Comparison of ENCODE assay signal across 21 cellular contexts in genomic region chr5:5145651-5146529, GRCh38. TPM values are rescaled to one million over a fixed set of nuclear protein-coding genes. Genes with fewer than 3 reads are reported as not detected.
A peak's percentile ranks its signal among the peaks of the same experiment; 100 is the strongest.
DNase-seq lines count a peak whose midpoint lies in the region; ATAC-seq, FAIRE-seq and TF ChIP-seq lines count a peak whose summit lies in the region.
"Had no signal": no experiment of that assay in that cellular context is flagged by ENCODE, and none has a peak within 500 bp of the region (broad histone marks: within the 10 kb centered on the region; RNA-seq: fewer than 3 reads in every experiment).

No MANE protein-coding gene starts in this region.

- CTCF ChIA-PET in HCT116 (lab: Charles Lee): interaction anchor here (1.1 kb wide), 1 partner anchor 273 kb away, joined by 4 read pairs; no protein-coding TSS in a partner anchor
- CTCF ChIA-PET in H1 (lab: Charles Lee; ENCODE audit: partially characterized antibody): interaction anchor here (0.5 to 3.8 kb wide), 3 partner anchors 273 to 1129 kb away, joined by 3 to 25 read pairs (median 3); no protein-coding TSS in a partner anchor

- H4K20me1 ChIP-seq in HCT116 (ENCODE audit: insufficient read depth): no peaks in the 10 kb centered on the region
- peaks cover 0 to 1% of the 10 kb centered on the region in 2 experiments for H4K20me1 ChIP-seq in H1 (replicated peaks in 1 of 2; ENCODE audit: control insufficient read depth in 1 of 2, insufficient read depth in 2 of 2, low read length in 2 of 2)

- H3K56ac ChIP-seq in H1 (replicated peaks; ENCODE audit: insufficient read length, low read depth, low read length): no peak overlapping the region

- H2BK5ac ChIP-seq in H1 (ENCODE audit: low read depth, low read length): peak overlapping the region; percentile 19; the same call in 1 of the 2 replicates

- H4K8ac ChIP-seq in H1 (ENCODE audit: extremely low read depth, insufficient read depth, low read length): no peak overlapping the region

- H3K9ac ChIP-seq in HCT116 (ENCODE audit: low read length) (peak overlapping the region; percentile 58), H1 (replicated peaks in 1 of 4; ENCODE audit: extremely low read depth in 1 of 4, low read depth in 3 of 4, low read length in 3 of 4) (no peak overlapping the region)

- BruUV-seq in HCT116 (replicated peaks; lab: Mats Ljungman, UMichigan): no TSS peak

- H2BK20ac ChIP-seq in H1 (ENCODE audit: low read length): no peak overlapping the region

- peak overlapping the region; percentile 39; the same call in 1 of the 2 replicates for H2BK12ac ChIP-seq in H1 (ENCODE audit: low read depth, low read length)

- FAIRE-seq in H1 (lab: Jason Lieb, UNC): no peak
- FAIRE-seq: endothelial cell of umbilical vein, islet of Langerhans had no signal

- peak; percentile 91 for ATAC-seq in HCT116
- ATAC-seq in HG03025 (IDR thresholded peaks at IDR 0.05; ENCODE audit: low FRiP score, unreplicated experiment): no peak
- ATAC-seq: stimulated activated naive CD8-positive, alpha-beta T cell treated with anti-CD3 and anti-CD28 coated beads, Interleukin-15, amount 100 ng/mL, for 72 hours had no signal

- no peak overlapping the region for H2BK15ac ChIP-seq in H1 (ENCODE audit: low read length)

- POLR2A ChIA-PET in HCT116 (lab: Charles Lee) (interaction anchor here (1.3 to 2.1 kb wide), 3 partner anchors 9 to 276 kb away, joined by 3 to 7 read pairs (median 3); partner anchors contain the start of gene ICE1), H1 (lab: Charles Lee; ENCODE audit: partially characterized antibody) (interaction anchor here (2.6 kb wide), 1 partner anchor 38 kb away, joined by 6 read pairs; no protein-coding TSS in a partner anchor)

- no peak overlapping the region for H3K23ac ChIP-seq in H1 (ENCODE audit: insufficient read length)

- DNase-seq in HCT116 (ENCODE audit: low read depth, low spot score) (peak; percentile 85), RPMI7951 (ENCODE audit: low read depth) (peak; percentile 89), H1 (ENCODE audit: low read depth in 1 of 2, low spot score in 2 of 2) (no peak), smooth muscle cell of the brain vasculature (ENCODE audit: low read depth, low spot score) (peak; percentile 15), GOT3 (lab: John Stamatoyannopoulos, UW) (no peak), OCI-M1 (lab: John Stamatoyannopoulos, UW) (no peak)
- DNase-seq: activated CD4-positive, alpha-beta T cell treated with anti-CD3 and anti-CD28 coated beads, Interleukin-2, amount 50 U/mL, for 1 hour; activated T-cell treated with anti-CD3 and anti-CD28 coated beads, Interleukin-2, amount 50 U/mL, for 24 hours; DMS79 treated with DMSO at 0.1 percent for 48 hours; NCI-H2029 treated with DMSO at 0.1 percent for 48 hours; NCI-H526 treated with DMSO at 0.1 percent for 48 hours; SIG-M5; stimulated activated CD4-positive, alpha-beta T cell treated with anti-CD3 and anti-CD28 coated beads, Interleukin-12 subunit alpha, Interleukin-12 subunit beta, amount 100 ng/mL, for 4 hours; stimulated activated naive CD8-positive, alpha-beta T cell treated with anti-CD3 and anti-CD28 coated beads, Interleukin-15, amount 100 ng/mL, for 72 hours had no signal

- peaks cover 11 to 28% of the 10 kb centered on the region in 2 experiments; a peak in 3 of 4 replicates for H3K4me1 ChIP-seq in HCT116 (ENCODE audit: control insufficient read depth in 1 of 2, insufficient read depth in 2 of 2, low read length in 2 of 2)
- H3K4me1 ChIP-seq in H1 (replicated peaks in 1 of 4; ENCODE audit: control insufficient read depth in 3 of 4, insufficient read depth in 4 of 4, low read length in 3 of 4): peaks cover 2 to 3% (median 3%) of the 10 kb centered on the region in 4 experiments; a peak in 4 of 7 replicates
- H3K4me1 ChIP-seq: vagina had no signal

- RAD21 ChIA-PET in HCT116 (lab: Charles Lee; ENCODE audit: low non-redundant PET in 1 of 2, low total read pairs in 2 of 2, uncharacterized antibody in 2 of 2, unreplicated experiment in 2 of 2): no interaction called here

- TF ChIP-seq POLR2A in HCT116 (IDR thresholded peaks at IDR 0.05; ENCODE audit: borderline replicate concordance, extremely low read depth, insufficient read depth, insufficient read length): no peak
- TF ChIP-seq POLR2A in H1 (IDR thresholded peaks at IDR 0.05; ENCODE audit: control extremely low read depth in 1 of 2, low read depth in 2 of 2, low read length in 2 of 2): no peak

- H3K36me3 ChIP-seq in HCT116 (ENCODE audit: control insufficient read depth in 1 of 2, insufficient read depth in 2 of 2, low read length in 2 of 2) (no peaks in the 10 kb centered on the region), H1 (ENCODE audit: control insufficient read depth in 2 of 4, insufficient read depth in 4 of 4, low read length in 3 of 4) (peaks cover 0 to 26% (median 11%) of the 10 kb centered on the region in 4 experiments; a peak in 5 of 8 replicates)
- H3K36me3 ChIP-seq: ovary, vagina had no signal

- intact Hi-C loops in HCT116 (cut with micrococcal nuclease): loop anchor here (2.0 to 5.0 kb wide), 2 partner anchors 126 to 195 kb away; no protein-coding TSS in a partner anchor

- peak overlapping the region; percentile 87 for H3K4me2 ChIP-seq in HCT116 (ENCODE audit: low read length)
- H3K4me2 ChIP-seq in H1 (ENCODE audit: insufficient read depth in 1 of 2, low read depth in 2 of 2, low read length in 2 of 2): no peak overlapping the region

- H3K4me3 ChIP-seq in HCT116 (replicated peaks in 1 of 2; ENCODE audit: low read depth in 1 of 2, low read length in 2 of 2): peak overlapping the region; percentile 35 to 56
- H3K4me3 ChIP-seq in H1 (ENCODE audit: extremely low read depth in 1 of 4, insufficient read depth in 2 of 4, low read depth in 3 of 4, low read length in 4 of 4): no peak overlapping the region
- H3K4me3 ChIP-seq: ovary, vagina had no signal

- H3K9me3 ChIP-seq in HCT116 (ENCODE audit: control insufficient read depth in 1 of 2, insufficient read depth in 1 of 2, low read depth in 1 of 2, low read length in 2 of 2): peaks cover 0 to 9% of the 10 kb centered on the region in 2 experiments; a peak in 1 of 4 replicates
- peaks cover 6 to 8% of the 10 kb centered on the region in 2 experiments for H3K9me3 ChIP-seq in H1 (ENCODE audit: insufficient read depth in 2 of 2, low read depth in 1 of 2, low read length in 1 of 2)
- H3K9me3 ChIP-seq: ovary, vagina had no signal

- no peak for TF ChIP-seq RAD21 in HCT116 (IDR thresholded peaks at IDR 0.05; ENCODE audit: low read depth)
- TF ChIP-seq RAD21 in H1 (IDR thresholded peaks at IDR 0.05 in 1 of 2, conservative IDR thresholded peaks at IDR 0.05 in 1 of 2; ENCODE audit: low read depth in 2 of 2, low read length in 2 of 2): no peak

- TF ChIP-seq CTCF in HCT116 (IDR thresholded peaks at IDR 0.05 in 2 of 3, conservative IDR thresholded peaks at IDR 0.05 in 1 of 3; ENCODE audit: borderline replicate concordance in 1 of 3, insufficient read depth in 1 of 3, low read depth in 2 of 3, low read length in 2 of 3) (no peak), H1 (IDR thresholded peaks at IDR 0.05; ENCODE audit: control extremely low read depth in 1 of 3, insufficient read depth in 1 of 3, low read depth in 1 of 3, low read length in 3 of 3) (no peak)

- no peak overlapping the region for H3K18ac ChIP-seq in H1 (ENCODE audit: extremely low read depth, low read length)

- 0 out of 2 replicates have a peak, but pooled peaks cover 2% of the 10 kb centered on the region for H3K79me1 ChIP-seq in H1 (ENCODE audit: low read depth, low read length)

- no peak for TF ChIP-seq EP300 in H1 (IDR thresholded peaks at IDR 0.05; ENCODE audit: borderline replicate concordance in 1 of 2, low read depth in 2 of 2, low read length in 2 of 2)

- H3K27ac ChIP-seq in HCT116 (ENCODE audit: low read depth, low read length): peak overlapping the region; percentile 65
- H3K27ac ChIP-seq in H1 (ENCODE audit: low read depth, low read length): no peak overlapping the region
- H3K27ac ChIP-seq: ovary, vagina had no signal

- no peak overlapping the region for H3K14ac ChIP-seq in H1 (ENCODE audit: insufficient read length)

- H2AK5ac ChIP-seq in H1 (ENCODE audit: low read depth, low read length): no peak overlapping the region

- H3K27me3 ChIP-seq in HCT116 (ENCODE audit: insufficient read depth, low read length): no peaks in the 10 kb centered on the region
- peaks cover 0 to 5% (median 2%) of the 10 kb centered on the region in 4 experiments; a peak in 3 of 7 replicates for H3K27me3 ChIP-seq in H1 (replicated peaks in 1 of 4; ENCODE audit: control insufficient read depth in 3 of 4, extremely low read depth in 1 of 4, insufficient read depth in 3 of 4, low read length in 3 of 4)
- H3K27me3 ChIP-seq: ovary, vagina had no signal

- no peak overlapping the region for H2BK120ac ChIP-seq in H1 (replicated peaks; ENCODE audit: low read depth, low read length)

- no peak overlapping the region for H4K5ac ChIP-seq in H1 (ENCODE audit: insufficient read length, low read depth, low read length)

- H2AFZ ChIP-seq in HCT116 (ENCODE audit: low read depth, low read length, poor library complexity, severe bottlenecking): peak overlapping the region; percentile 89
- H2AFZ ChIP-seq in H1 (ENCODE audit: low read length): no peak overlapping the region

- WGBS in H1 (ENCODE audit: extremely low coverage in 1 of 2, insufficient coverage in 1 of 2, insufficient read length in 1 of 2, insufficient replicate concordance in 2 of 2, low coverage in 1 of 2, low lambda C conversion rate in 2 of 2, missing lambda C conversion rate in 1 of 2), 2 experiments: 93% methylated on average over 18 of the region's 18 CpGs; no CpG with 5 or more reads in 1 of the 2 experiments

- peaks cover 3% of the 10 kb centered on the region; the same call in 1 of the 2 replicates for H3K23me2 ChIP-seq in H1 (ENCODE audit: low read depth, low read length)

- H3K4ac ChIP-seq in H1 (replicated peaks; ENCODE audit: insufficient read length, low read depth, low read length): no peak overlapping the region

- no peaks in the 10 kb centered on the region for H3K9me2 ChIP-seq in HCT116 (ENCODE audit: insufficient read depth)

- H3K79me2 ChIP-seq in HCT116 (ENCODE audit: insufficient read depth, low read length) (no peaks in the 10 kb centered on the region; the same call in 1 of the 2 replicates), H1 (ENCODE audit: control insufficient read depth in 1 of 2, insufficient read depth in 2 of 2, low read length in 2 of 2) (peaks cover 0 to 6% of the 10 kb centered on the region in 2 experiments; a peak in 2 of 4 replicates)

- H4K91ac ChIP-seq in H1 (replicated peaks; ENCODE audit: insufficient read length, low read length): no peak overlapping the region

RNA-seq across cellular contexts. Expression of gene ADAMTS16, which starts 5.8 kb away (rescaled TPM):
- total RNA-seq in HCT116 (2021; ENCODE audit: unreplicated experiment): 2.4 TPM
- 0.84 and 3.6 TPM in 2 replicates for polyA plus RNA-seq in HCT116 (2012)
- total RNA-seq in RPMI7951 (2014; rRNA removed; shearing (Covaris generic)): 3.4 and 4.2 TPM in 2 replicates
- 14.6 and 16.0 TPM in 2 replicates for total RNA-seq in H1 (2021; fragmentation: NEBNext Ultra II Directional; extraction: Animal tissue kit (Norgen Biotek cat#: 25700))
- polyA plus RNA-seq in H1 (2011; rRNA removed): 3.7 and 3.9 TPM in 2 replicates
- 3.8 TPM for polyA plus RNA-seq in H1 (2011; cell fraction: cytosol; rRNA removed)
- polyA plus RNA-seq in H1 (2011; cell fraction: nucleus; rRNA removed): 10.7 TPM
- 4.1 to 7.1 TPM (median 5.7 TPM) in 4 replicates for polyA plus RNA-seq in H1 (2012, experiment 1 of 2)
- polyA plus RNA-seq in H1 (2012, experiment 2 of 2): 1.5 TPM
- 15.1 TPM for polyA plus RNA-seq in H1 (2013, experiment 1 of 2)
- polyA plus RNA-seq in H1 (2013, experiment 2 of 2): 14.5 TPM
- polyA minus RNA-seq in H1 (2011; rRNA and poly(A)+ RNA removed): 12.2 and 14.9 TPM in 2 replicates
- polyA minus RNA-seq in H1 (2011; cell fraction: cytosol; rRNA and poly(A)+ RNA removed): 4.7 TPM
- polyA minus RNA-seq in H1 (2011; cell fraction: nucleus; rRNA and poly(A)+ RNA removed): 35.4 TPM
- total RNA-seq: endothelial cell of umbilical vein, mononuclear cell had no signal
- polyA plus RNA-seq: CD14-positive monocyte, endothelial cell of umbilical vein had no signal

Comparison
In these comparisons a context has a peak if more than half of its experiments do, and no peak if none do; other contexts are left out.
1. DNase-seq: peak in HCT116 (single experiment), RPMI7951 (single experiment) and smooth muscle cell of the brain vasculature (single experiment); none in H1 (0 of 2), GOT3 (single experiment) and OCI-M1 (single experiment).
2. H3K4me3 ChIP-seq: peak in HCT116 (2 of 2); none in H1 (0 of 4).
3. Of the 16 proteins assayed by ChIP-seq in both H1 and HCT116: peak only in H1: none; only in HCT116: ATF3, CEBPB, FOSL1, JUND, MAX, POLR2AphosphoS5 and 2 more; in both: none; in neither: 8.